ENCODE assay signal across 10 cellular contexts in the genomic region with DNA sequence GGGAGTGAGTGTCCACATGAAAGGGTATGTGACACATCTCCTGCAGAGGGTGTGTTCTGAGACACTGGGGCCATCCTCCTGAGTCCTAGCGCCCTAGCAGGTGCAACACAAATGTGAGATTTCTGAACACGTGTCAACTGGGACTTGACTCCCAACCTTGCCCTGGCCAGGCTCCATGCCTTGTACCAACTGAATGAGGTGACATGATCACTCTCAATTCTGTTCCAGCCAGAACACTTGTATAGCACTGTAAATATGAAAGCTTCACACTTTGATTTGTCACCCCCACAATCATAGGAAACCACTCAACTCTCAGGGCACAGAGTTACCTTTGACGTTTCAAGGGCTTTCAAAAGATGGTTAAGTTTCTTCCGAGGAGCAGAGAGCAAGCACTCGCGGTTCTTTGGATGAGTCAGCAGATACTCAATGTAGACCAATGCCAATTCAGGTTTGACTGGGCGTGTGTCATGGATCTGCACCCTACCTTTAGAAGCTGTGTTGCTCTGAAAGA. TPM values are rescaled to one million over a fixed set of nuclear protein-coding genes. Genes with fewer than 3 reads are reported as not detected.
DNase-seq lines count a peak whose midpoint lies in the region; ATAC-seq, FAIRE-seq and TF ChIP-seq lines count a peak whose summit lies in the region.
"Had no signal": no experiment of that assay in that cellular context is flagged by ENCODE, and none has a peak within 500 bp of the region (broad histone marks: within the 10 kb centered on the region; RNA-seq: fewer than 3 reads in every experiment).

No MANE protein-coding gene starts in this region.

- no peaks in the 10 kb centered on the region for H3K4me1 ChIP-seq in naive thymus-derived CD4-positive, alpha-beta T cell (ENCODE audit: control insufficient read depth in 2 of 2, insufficient read depth in 2 of 2, low read length in 2 of 2)
- H3K4me1 ChIP-seq in breast epithelium: no peaks in the 10 kb centered on the region
- H3K4me1 ChIP-seq in prostate gland (replicated peaks): no peaks in the 10 kb centered on the region

- WGBS in prostate gland: 87% methylated on average over 7 of the region's 7 CpGs

- no peak overlapping the region for H3K4me3 ChIP-seq in naive thymus-derived CD4-positive, alpha-beta T cell (ENCODE audit: low read length)
- H3K4me3 ChIP-seq in breast epithelium: no peak overlapping the region
- H3K4me3 ChIP-seq in prostate gland: no peak overlapping the region
- H3K4me3 ChIP-seq: dorsolateral prefrontal cortex, SJSA1 had no signal

- peaks cover 0 to 21% (median 0%) of the 10 kb centered on the region in 3 experiments for H3K36me3 ChIP-seq in naive thymus-derived CD4-positive, alpha-beta T cell (ENCODE audit: control insufficient read depth in 2 of 3, insufficient read depth in 3 of 3, low read length in 3 of 3)
- H3K36me3 ChIP-seq in breast epithelium (no peaks in the 10 kb centered on the region), prostate gland (no peaks in the 10 kb centered on the region)

- H3K9me3 Mint-ChIP-seq in naive thymus-derived CD4-positive, alpha-beta T cell: no peaks in the 10 kb centered on the region

- peak overlapping the region in 1 of 9 donors; percentile 86 for H3K27ac Mint-ChIP-seq in naive thymus-derived CD4-positive, alpha-beta T cell

- CTCF ChIA-PET in naive thymus-derived CD4-positive, alpha-beta T cell (lab: Charles Lee): no interaction called here

- ATAC-seq in GM18858 (IDR thresholded peaks at IDR 0.05; ENCODE audit: unreplicated experiment) (peak; percentile 96), GM21737 (IDR thresholded peaks at IDR 0.05; ENCODE audit: unreplicated experiment) (peak; percentile 98)
- peak; percentile 51 for ATAC-seq in naive thymus-derived CD4-positive, alpha-beta T cell

- DNase-seq in HT1080 (ENCODE audit: low read depth): peak; percentile 28
- peak in 1 of 9 donors; percentile 51 for DNase-seq in naive thymus-derived CD4-positive, alpha-beta T cell
- DNase-seq in Kasumi-1 (lab: John Stamatoyannopoulos, UW): no peak
- no peak for DNase-seq in breast epithelium (ENCODE audit: low spot score in 2 of 2)
- DNase-seq in prostate gland (ENCODE audit: low spot score): no peak
- DNase-seq in RCC 7860 (ENCODE audit: low spot score): no peak
- DNase-seq: dorsolateral prefrontal cortex had no signal

- POLR2A ChIA-PET in naive thymus-derived CD4-positive, alpha-beta T cell (lab: Charles Lee): no interaction called here

- TF ChIP-seq POLR2A in breast epithelium (IDR thresholded peaks at IDR 0.05) (no peak), prostate gland (IDR thresholded peaks at IDR 0.05) (no peak)

- peaks cover 9 to 34% (median 32%) of the 10 kb centered on the region in 5 donors for H3K36me3 Mint-ChIP-seq in naive thymus-derived CD4-positive, alpha-beta T cell

- H3K4me3 Mint-ChIP-seq in naive thymus-derived CD4-positive, alpha-beta T cell: peak overlapping the region in 1 of 10 donors; percentile 59

- no peaks in the 10 kb centered on the region for H3K27me3 ChIP-seq in naive thymus-derived CD4-positive, alpha-beta T cell (ENCODE audit: control insufficient read depth in 2 of 2, insufficient read depth in 2 of 2, low read length in 2 of 2)
- no peaks in the 10 kb centered on the region for H3K27me3 ChIP-seq in breast epithelium
- H3K27me3 ChIP-seq in prostate gland (replicated peaks; ENCODE audit: insufficient read depth): no peaks in the 10 kb centered on the region
- H3K27me3 ChIP-seq: dorsolateral prefrontal cortex, SJSA1 had no signal

- no peak for FAIRE-seq in RCC 7860 (lab: Jason Lieb, UNC)

- H3K27ac ChIP-seq in naive thymus-derived CD4-positive, alpha-beta T cell (ENCODE audit: low read depth, low read length): no peak overlapping the region
- H3K27ac ChIP-seq in breast epithelium (no peak overlapping the region), prostate gland (no peak overlapping the region)
- H3K27ac ChIP-seq: dorsolateral prefrontal cortex, SJSA1 had no signal

- intact Hi-C loops in naive thymus-derived CD4-positive, alpha-beta T cell (cut with micrococcal nuclease): loop anchor here in 1 of 2 donors (1.0 kb wide), 1 partner anchor 48 kb away; a partner anchor contains a TSS
- intact Hi-C loops in breast epithelium (cut with DNase I; ENCODE audit: low total_unique reads) (no loop called here), prostate gland (cut with DNase I) (no loop called here)

- H3K9me3 ChIP-seq in naive thymus-derived CD4-positive, alpha-beta T cell (ENCODE audit: control insufficient read depth in 2 of 3, low read length in 3 of 3): no peaks in the 10 kb centered on the region
- H3K9me3 ChIP-seq in breast epithelium (no peaks in the 10 kb centered on the region), prostate gland (no peaks in the 10 kb centered on the region)
- H3K9me3 ChIP-seq: SJSA1 had no signal

- TF ChIP-seq CTCF in breast epithelium (IDR thresholded peaks at IDR 0.05): no peak
- no peak for TF ChIP-seq CTCF in prostate gland (IDR thresholded peaks at IDR 0.05)

- no peaks in the 10 kb centered on the region for H3K27me3 Mint-ChIP-seq in naive thymus-derived CD4-positive, alpha-beta T cell

- peaks cover 0 to 21% (median 0%) of the 10 kb centered on the region in 7 donors for H3K4me1 Mint-ChIP-seq in naive thymus-derived CD4-positive, alpha-beta T cell

RNA-seq across cellular contexts. Expression of a gene that starts 48.6 kb away (rescaled TPM):
- 31.6 and 35.7 TPM in 2 replicates for total RNA-seq in HT1080 (2014; rRNA removed; shearing (Covaris generic))
- 46.3 and 48.6 TPM in 2 replicates for polyA plus RNA-seq in HT1080 (2015; cell fraction: cytosol; rRNA removed)
- polyA plus RNA-seq in HT1080 (2015; cell fraction: nucleus; rRNA removed): 77.7 and 91.9 TPM in 2 replicates
- total RNA-seq in naive thymus-derived CD4-positive, alpha-beta T cell: 10 to 100 TPM in 1 of 5 experiments, 1 to 10 TPM in 4; 6.0 to 88.7 (median 8.8) TPM
- 1 to 10 TPM; 1.3 to 2.4 TPM for polyA plus RNA-seq in naive thymus-derived CD4-positive, alpha-beta T cell
- total RNA-seq in breast epithelium (10 to 100 TPM in 2 of 3 donors, 1 to 10 TPM in 1; 9.8 to 12.5 (median 10.4) TPM), prostate gland (10 to 100 TPM in 1 of 2 donors, 1 to 10 TPM in 1; 7.9 to 11.9 TPM)
